Comparison of ENCODE assay signal across 10 cellular contexts in genomic region chr11:73931039-73931645, GRCh38. TPM values are rescaled to one million over a fixed set of nuclear protein-coding genes. Genes with fewer than 3 reads are reported as not detected.
DNase-seq lines count a peak whose midpoint lies in the region; ATAC-seq and TF ChIP-seq lines count a peak whose summit lies in the region.
"Had no signal": no experiment of that assay in that cellular context is flagged by ENCODE, and none has a peak within 500 bp of the region (broad histone marks: within the 10 kb centered on the region; RNA-seq: fewer than 3 reads in every experiment).

No MANE protein-coding gene starts in this region.

- H3K27me3 Mint-ChIP-seq in nephron (ENCODE audit: low read depth), result no peaks in the 10 kb centered on the region

- DNase-seq in NOMO-1 treated with DMSO at 0.1 percent for 48 hours (lab: John Stamatoyannopoulos, UW; ENCODE audit: unreplicated experiment), result peak; percentile 53
- DNase-seq in NOMO-1 treated with dmso at 0.1 percent for 144 hours (lab: John Stamatoyannopoulos, UW; ENCODE audit: unreplicated experiment), result no peak
- peak; percentile 76 for DNase-seq in LHCN-M2 (ENCODE audit: low read depth)
- DNase-seq in RKO (ENCODE audit: low spot score), result peak; percentile 91
- peak; percentile 20 for DNase-seq in epithelial cell of prostate (ENCODE audit: low read depth, low spot score)
- DNase-seq: activated T-cell treated with anti-CD3 and anti-CD28 coated beads, Interleukin-2, amount 50 U/mL, for 4 hours had no signal

- H3K36me3 Mint-ChIP-seq in nephron (ENCODE audit: low read depth), result peaks cover 62% of the 10 kb centered on the region

- ATAC-seq in GM21576 (IDR thresholded peaks at IDR 0.05; ENCODE audit: unreplicated experiment), result no peak
- ATAC-seq in HG03025 (IDR thresholded peaks at IDR 0.05; ENCODE audit: low FRiP score, unreplicated experiment), result no peak

- H3K4me3 Mint-ChIP-seq in nephron, result no peak overlapping the region
- H3K4me3 Mint-ChIP-seq: activated T-cell treated with anti-CD3 and anti-CD28 coated beads, Interleukin-2, amount 50 U/mL, for 4 hours had no signal

- no peaks in the 10 kb centered on the region for H3K4me1 Mint-ChIP-seq in nephron

- peaks cover 3% of the 10 kb centered on the region for H3K9me3 Mint-ChIP-seq in nephron
- H3K9me3 Mint-ChIP-seq: activated T-cell treated with anti-CD3 and anti-CD28 coated beads, Interleukin-2, amount 50 U/mL, for 4 hours had no signal

- peak in 2 of 3 experiments; percentile 27 to 42 for TF ChIP-seq CTCF in nephron (IDR thresholded peaks at IDR 0.05; ENCODE audit: unreplicated experiment in 3 of 3)

- H3K27ac ChIP-seq in epithelial cell of prostate, result no peak overlapping the region
- H3K27ac ChIP-seq: BLaER1 had no signal

- no peak overlapping the region for H3K27ac Mint-ChIP-seq in nephron

RNA-seq across cellular contexts. Expression of gene DNAJB13, which starts 19.7 kb away (rescaled TPM):
- 0.06 TPM in 1 of 2 replicates, not detected in the other for total RNA-seq in LHCN-M2 (2014; rRNA removed)
- polyA plus RNA-seq in LHCN-M2 (2012), result 0.70 TPM

RNA-seq across cellular contexts. Expression of gene UCP2, which starts 51.5 kb away (rescaled TPM):
- 4.3 and 8.0 TPM in 2 replicates for total RNA-seq in LHCN-M2 (2014; rRNA removed)
- polyA plus RNA-seq in LHCN-M2 (2012), result 27.4 TPM

RNA-seq across cellular contexts. Expression of gene PAAF1, which starts 54.3 kb away (rescaled TPM):
- 10.0 and 11.7 TPM in 2 replicates for total RNA-seq in LHCN-M2 (2014; rRNA removed)
- 15.6 TPM for polyA plus RNA-seq in LHCN-M2 (2012)

RNA-seq across cellular contexts. Expression of gene COA4, which starts 54.5 kb away (rescaled TPM):
- 119 and 131 TPM in 2 replicates for total RNA-seq in LHCN-M2 (2014; rRNA removed)
- polyA plus RNA-seq in LHCN-M2 (2012), result 132 TPM
